8 cellular contexts compared by ENCODE assay signal in genomic region chr19:344625-345319, GRCh38.
DNase-seq lines count a peak whose midpoint lies in the region; ATAC-seq and TF ChIP-seq lines count a peak whose summit lies in the region.

MIER2 (minus strand) TSS chr19:344796; CDS start chr19:344782, 14 bp downstream.

- H3K4me3 ChIP-seq in WI38 (ENCODE audit: low read depth, low read length), result peak within 1 kb of the TSS; percentile 70
- peak within 1 kb of the TSS; percentile 70 to 96 (median 83) for H3K4me3 ChIP-seq in skin epidermis

- no peak for TF ChIP-seq CTCF in WI38 (IDR thresholded peaks at IDR 0.05; ENCODE audit: low read depth, low read length)

- DNase-seq in GM04503 (ENCODE audit: low read depth), result peak; percentile 6
- peak; percentile 6 for DNase-seq in NCI-H1694 treated with DMSO at 0.1 percent for 48 hours (lab: John Stamatoyannopoulos, UW)
- peak; percentile 85 to 93 for DNase-seq in T47D (ENCODE audit: low read depth in 1 of 2, low spot score in 1 of 2)
- DNase-seq in iPS-NIHi11 (ENCODE audit: low spot score), result peak; percentile 99

- peak within 1 kb of the TSS; percentile 60 to 97 (median 89) for H3K27ac ChIP-seq in skin epidermis

- ATAC-seq in HG02610 (IDR thresholded peaks at IDR 0.05; ENCODE audit: unreplicated experiment) (peak; percentile 78), GM21528 (IDR thresholded peaks at IDR 0.05; ENCODE audit: low FRiP score, unreplicated experiment) (no peak)

- in situ Hi-C loops in T47D (cut with HindIII; ENCODE audit: low pct_unique_long_range_greater_than_20kb, low sequenced_read_pairs), result no loop called here

Comparison
In these comparisons a context has a peak if more than half of its experiments do, and no peak if none do; other contexts are left out.
1. DNase-seq: peak in every context shown above with its lines; median percentile 99 in iPS-NIHi11; 89 in T47D; 6 in GM04503; 6 in NCI-H1694 treated with DMSO at 0.1 percent for 48 hours.